Comparison of ENCODE assay signal across 9 cellular contexts in genomic region chr3:11640009-11640673, GRCh38. TPM values are rescaled to one million over a fixed set of nuclear protein-coding genes. Genes with fewer than 3 reads are reported as not detected.
DNase-seq lines count a peak whose midpoint lies in the region; ATAC-seq and TF ChIP-seq lines count a peak whose summit lies in the region.
"Had no signal": no experiment of that assay in that cellular context is flagged by ENCODE, and none has a peak within 500 bp of the region (broad histone marks: within the 10 kb centered on the region; RNA-seq: fewer than 3 reads in every experiment).

No MANE protein-coding gene starts in this region.

- peak overlapping the region; percentile 98 for H3K27ac Mint-ChIP-seq in mesothelial cell of epicardium

- H3K4me1 Mint-ChIP-seq in mesothelial cell of epicardium, result peaks cover 69% of the 10 kb centered on the region

- no peak for TF ChIP-seq POLR2A in upper lobe of left lung (IDR thresholded peaks at IDR 0.05)

- H3K9me3 ChIP-seq in heart right ventricle (no peaks in the 10 kb centered on the region), adipocyte (ENCODE audit: control insufficient read depth, low read length) (no peaks in the 10 kb centered on the region), upper lobe of left lung (no peaks in the 10 kb centered on the region)

- no peaks in the 10 kb centered on the region for H3K9me3 Mint-ChIP-seq in mesothelial cell of epicardium

- H3K4me1 ChIP-seq in heart right ventricle, result peaks cover 27 to 74% (median 71%) of the 10 kb centered on the region in 9 donors
- peaks cover 60% of the 10 kb centered on the region for H3K4me1 ChIP-seq in adipocyte (ENCODE audit: control insufficient read depth, insufficient read depth, low read length)
- peaks cover 51 to 65% (median 57%) of the 10 kb centered on the region in 4 donors for H3K4me1 ChIP-seq in upper lobe of left lung

- H3K27me3 Mint-ChIP-seq in mesothelial cell of epicardium (ENCODE audit: low read depth), result no peaks in the 10 kb centered on the region

- TF ChIP-seq EP300 in upper lobe of left lung (IDR thresholded peaks at IDR 0.05), result no peak

- intact Hi-C loops in heart right ventricle (cut with DNase I), result loop anchor here in 9 of 10 donors (5.0 to 10.0 kb wide), 10 partner anchors 38 to 248 kb away; no protein-coding TSS in a partner anchor
- intact Hi-C loops in left ventricle myocardium superior (cut with micrococcal nuclease), result no loop called here

- peak overlapping the region; percentile 98 for H3K4me3 Mint-ChIP-seq in mesothelial cell of epicardium

- ATAC-seq in heart right ventricle, result no peak
- ATAC-seq in left ventricle myocardium superior, result no peak
- ATAC-seq in upper lobe of left lung (ENCODE audit: low FRiP score in 2 of 2), result no peak
- no peak for ATAC-seq in GM19324 (IDR thresholded peaks at IDR 0.05; ENCODE audit: low FRiP score, unreplicated experiment)

- WGBS in heart right ventricle, 2 donors, result 74 to 78% methylated on average over 9 of the region's 9 CpGs
- WGBS in upper lobe of left lung, 2 donors, result 88 to 89% methylated on average over 9 of the region's 9 CpGs

- no peaks in the 10 kb centered on the region for H3K36me3 ChIP-seq in heart right ventricle
- H3K36me3 ChIP-seq in adipocyte (ENCODE audit: control insufficient read depth, insufficient read depth, low read length, severe bottlenecking), result no peaks in the 10 kb centered on the region
- no peaks in the 10 kb centered on the region for H3K36me3 ChIP-seq in upper lobe of left lung

- no peaks in the 10 kb centered on the region for H3K27me3 ChIP-seq in heart right ventricle
- no peaks in the 10 kb centered on the region for H3K27me3 ChIP-seq in adipocyte (replicated peaks; ENCODE audit: control insufficient read depth, insufficient read depth, low read length)
- no peaks in the 10 kb centered on the region for H3K27me3 ChIP-seq in upper lobe of left lung

- TF ChIP-seq CTCF in heart right ventricle (IDR thresholded peaks at IDR 0.05) (no peak), mesothelial cell of epicardium (IDR thresholded peaks at IDR 0.05; ENCODE audit: unreplicated experiment) (no peak), upper lobe of left lung (IDR thresholded peaks at IDR 0.05) (no peak)

- H3K9ac ChIP-seq in adipocyte (ENCODE audit: low read length), result peak overlapping the region; percentile 95

- no peaks in the 10 kb centered on the region for H3K36me3 Mint-ChIP-seq in mesothelial cell of epicardium

- H3K27ac ChIP-seq in heart right ventricle, result peak overlapping the region; percentile 88 to 98 (median 96)
- peak overlapping the region; percentile 85 to 92 (median 88) for H3K27ac ChIP-seq in upper lobe of left lung

- H3K4me3 ChIP-seq in heart right ventricle, result peak overlapping the region in 4 of 10 donors; percentile 75 to 86 (median 78)
- peak overlapping the region; percentile 99 for H3K4me3 ChIP-seq in adipocyte (ENCODE audit: low read length)
- no peak overlapping the region for H3K4me3 ChIP-seq in upper lobe of left lung

- DNase-seq in heart right ventricle (no peak), left ventricle myocardium superior (no peak), adipocyte (ENCODE audit: low read depth) (no peak), mesothelial cell of epicardium (ENCODE audit: low spot score in 2 of 2, unreplicated experiment in 2 of 2) (no peak), upper lobe of left lung (no peak), D341Med (ENCODE audit: low spot score) (no peak), NCI-H2196 (lab: John Stamatoyannopoulos, UW; ENCODE audit: unreplicated experiment) (no peak)
- DNase-seq: NCI-H1694 had no signal

RNA-seq across cellular contexts. Expression of gene VGLL4, which starts 3.6 kb away (rescaled TPM):
- total RNA-seq in heart right ventricle, result 10 to 100 TPM; 20.8 to 46.1 (median 30.3) TPM
- 10 to 100 TPM; 14.5 to 28.2 TPM for polyA plus RNA-seq in heart right ventricle
- total RNA-seq in left ventricle myocardium superior, result 26.2 TPM
- 137 to 140 TPM (median 138 TPM) in 3 replicates for total RNA-seq in mesothelial cell of epicardium
- 10 to 100 TPM; 46.5 to 93.6 (median 60.1) TPM for total RNA-seq in upper lobe of left lung
